7 cellular contexts compared by ENCODE assay signal in genomic region chr5:934381-934967, GRCh38. TPM values are rescaled to one million over a fixed set of nuclear protein-coding genes. Genes with fewer than 3 reads are reported as not detected.
DNase-seq lines count a peak whose midpoint lies in the region; ATAC-seq and TF ChIP-seq lines count a peak whose summit lies in the region.
"Not testable (repeated sequence)": the region's sequence is repeated elsewhere in the genome, so short reads cannot be mapped to it uniquely, and the experiment has no call there.

No MANE protein-coding gene starts in this region.

- not testable (repeated sequence) for H2AFZ ChIP-seq in MM.1S (ENCODE audit: low read length); SK-N-SH (ENCODE audit: low read depth)

- H3K9me2 ChIP-seq in MM.1S (replicated peaks; ENCODE audit: insufficient read depth, low read length); SK-N-SH: not testable (repeated sequence)

- intact Hi-C loops in sciatic nerve (cut with DNase I) = not testable (repeated sequence)

- not testable (repeated sequence) for H3K79me2 ChIP-seq in MM.1S (ENCODE audit: low read length); SK-N-SH (ENCODE audit: insufficient read depth)

- 45% methylated on average over 3 of the region's 3 CpGs for WGBS in SK-N-SH (ENCODE audit: low lambda C conversion rate)

- H3K4me3 ChIP-seq in MM.1S (ENCODE audit: low read length); SK-N-SH (ENCODE audit: low read depth in 2 of 2, low read length in 1 of 2); astrocyte of the spinal cord (ENCODE audit: low read depth, low read length); fibroblast of mammary gland (ENCODE audit: control insufficient read depth, low read depth, low read length): not testable (repeated sequence)

- H3K9ac ChIP-seq in MM.1S (ENCODE audit: low read length); SK-N-SH: not testable (repeated sequence)

- not testable (repeated sequence) for H3K4me2 ChIP-seq in MM.1S (ENCODE audit: low read depth, low read length); SK-N-SH

- peak; percentile 44 for ATAC-seq in left lobe of liver
- not testable (repeated sequence) for ATAC-seq in sciatic nerve

- not testable (repeated sequence) for H3K27me3 ChIP-seq in MM.1S (replicated peaks; ENCODE audit: insufficient read depth, low read length)
- H3K27me3 ChIP-seq in SK-N-SH (ENCODE audit: insufficient read depth) = peaks cover 17% of the 10 kb centered on the region

- in situ Hi-C loops in astrocyte of the spinal cord (cut with HindIII; ENCODE audit: low sequenced_read_pairs) = not testable (repeated sequence)

- H3K36me3 ChIP-seq in MM.1S (replicated peaks; ENCODE audit: insufficient read depth, low read length); SK-N-SH (replicated peaks in 1 of 2; ENCODE audit: control insufficient read depth in 1 of 2, insufficient read depth in 2 of 2, low read length in 1 of 2): not testable (repeated sequence)

- not testable (repeated sequence) for H4K20me1 ChIP-seq in MM.1S (ENCODE audit: insufficient read depth, low read length); SK-N-SH (ENCODE audit: insufficient read depth)

- H3K4me1 ChIP-seq in MM.1S (ENCODE audit: low read length); SK-N-SH (ENCODE audit: control insufficient read depth in 1 of 2, insufficient read depth in 2 of 2, low read depth in 1 of 2, low read length in 1 of 2): not testable (repeated sequence)

- CTCF ChIA-PET in SK-N-SH (lab: Yijun Ruan, JAX) = interaction anchor here (0.6 to 6.0 kb wide), 17 partner anchors 11 to 251 kb away, joined by 3 to 54 read pairs (median 4); partner anchors contain the start of gene NKD2

- not testable (repeated sequence) for H3K27ac ChIP-seq in MM.1S (ENCODE audit: low read length); SK-N-SH (ENCODE audit: low read depth in 2 of 2, low read length in 1 of 2)

- not testable (repeated sequence) for TF ChIP-seq EP300 in SK-N-SH (IDR thresholded peaks at IDR 0.05; ENCODE audit: borderline replicate concordance in 1 of 2, low read depth in 1 of 2, low read length in 1 of 2)

- not testable (repeated sequence) for H3F3A ChIP-seq in MM.1S (ENCODE audit: insufficient read depth, low read length); SK-N-SH (replicated peaks; ENCODE audit: insufficient read depth)

- POLR2A ChIA-PET in SK-N-SH (lab: Yijun Ruan, JAX) = interaction anchor here (0.7 kb wide), 1 partner anchor 95 kb away, joined by 3 read pairs; no protein-coding TSS in a partner anchor

- peak; percentile 35 for DNase-seq in ELR (ENCODE audit: low read depth)
- not testable (repeated sequence) for DNase-seq in MM.1S; SK-N-SH; astrocyte of the spinal cord (ENCODE audit: low read depth, low spot score); fibroblast of mammary gland (ENCODE audit: low read depth)
- peak; percentile 29 for DNase-seq in left lobe of liver (ENCODE audit: low spot score)
- DNase-seq in sciatic nerve (ENCODE audit: low spot score) = peak; percentile 26

- not testable (repeated sequence) for H3K9me3 ChIP-seq in MM.1S (replicated peaks; ENCODE audit: insufficient read depth, low read length); SK-N-SH

- 0 out of 2 replicates have a peak, but pooled peaks have one; percentile 7 for TF ChIP-seq CTCF in MM.1S (IDR thresholded peaks at IDR 0.05; ENCODE audit: low read length)
- peak; percentile 52 for TF ChIP-seq CTCF in SK-N-SH (IDR thresholded peaks at IDR 0.05)
- TF ChIP-seq CTCF in astrocyte of the spinal cord (IDR thresholded peaks at IDR 0.05; ENCODE audit: low read depth, low read length) = peak; percentile 28
- TF ChIP-seq CTCF in fibroblast of mammary gland (conservative IDR thresholded peaks at IDR 0.05; ENCODE audit: control insufficient read depth, insufficient read depth, low read depth, low read length) = peak; percentile 38

- peak; percentile 43 for TF ChIP-seq RAD21 in SK-N-SH (IDR thresholded peaks at IDR 0.05; ENCODE audit: low read length)

RNA-seq across cellular contexts. Expression of gene TRIP13, which starts 41.8 kb away (rescaled TPM):
- polyA plus RNA-seq in SK-N-SH (2012; rRNA removed) = 21.2 and 24.1 TPM in 2 replicates
- polyA plus RNA-seq in SK-N-SH (2012; cell fraction: cytosol; rRNA removed) = 22.3 and 22.7 TPM in 2 replicates
- polyA plus RNA-seq in SK-N-SH (2012; cell fraction: nucleus; rRNA removed) = 20.1 and 28.8 TPM in 2 replicates
- total RNA-seq in left lobe of liver (1.0 TPM), sciatic nerve (0.89 TPM)

RNA-seq across cellular contexts. Expression of gene BRD9, which starts 41.9 kb away (rescaled TPM):
- polyA plus RNA-seq in SK-N-SH (2012; rRNA removed) = 17.5 and 19.5 TPM in 2 replicates
- polyA plus RNA-seq in SK-N-SH (2012; cell fraction: cytosol; rRNA removed) = 14.2 and 14.8 TPM in 2 replicates
- polyA plus RNA-seq in SK-N-SH (2012; cell fraction: nucleus; rRNA removed) = 67.3 and 75.1 TPM in 2 replicates
- 19.0 TPM for total RNA-seq in left lobe of liver
- total RNA-seq in sciatic nerve = 38.5 TPM
